Comparison of ENCODE assay signal across 1 cellular context in genomic region chr5:177306674-177307543, GRCh38.
A peak's percentile ranks its signal among the peaks of the same experiment; 100 is the strongest.
TF ChIP-seq lines count a peak whose summit lies in the region.

No MANE protein-coding gene starts in this region.

TF ChIP-seq in K562, 482 proteins besides CTCF, POLR2A, EP300 and RAD21:
- TF ChIP-seq RB1 (IDR thresholded peaks at IDR 0.05; ENCODE audit: low read depth) (0 out of 2 replicates have a peak, but pooled peaks have one; percentile 17), TSHZ1 (CRISPR knock-in tag; IDR thresholded peaks at IDR 0.05) (no peak), XRCC3 (IDR thresholded peaks at IDR 0.05) (no peak), SUPT5H (IDR thresholded peaks at IDR 0.05) (peak; percentile 73), CTCFL (IDR thresholded peaks at IDR 0.05; ENCODE audit: borderline replicate concordance, insufficient read depth, low read depth, low read length, poor library complexity, severe bottlenecking) (peak; percentile 1), MYC (IDR thresholded peaks at IDR 0.05; ENCODE audit: low read depth, low read length) (no peak), MYC (CRISPR knock-in tag; IDR thresholded peaks at IDR 0.05; ENCODE audit: borderline replicate concordance, low read depth) (peak; percentile 36; the same call in 1 of the 2 replicates), CBX1 (IDR thresholded peaks at IDR 0.05; ENCODE audit: low read depth) (0 out of 2 replicates have a peak, but pooled peaks have one; percentile 23), POLR2AphosphoS5 (IDR thresholded peaks at IDR 0.05; ENCODE audit: control insufficient read depth, insufficient read depth, low read depth, low read length) (peak; percentile 61; the same call in 1 of the 2 replicates), GATAD2B (IDR thresholded peaks at IDR 0.05; ENCODE audit: borderline replicate concordance) (no peak), USF1 (CRISPR knock-in tag; IDR thresholded peaks at IDR 0.05) (0 out of 2 replicates have a peak, but pooled peaks have one; percentile 7), TFAP4 (CRISPR knock-in tag; IDR thresholded peaks at IDR 0.05; ENCODE audit: borderline replicate concordance) (peak; percentile 19; the same call in 1 of the 2 replicates), ZMIZ1 (IDR thresholded peaks at IDR 0.05; ENCODE audit: low read depth in 2 of 2, low read length in 2 of 2) (no peak), HBP1 (CRISPR knock-in tag; IDR thresholded peaks at IDR 0.05) (peak; percentile 36; the same call in 1 of the 2 replicates), KDM5B (IDR thresholded peaks at IDR 0.05; ENCODE audit: insufficient replicate concordance, low read depth, low read length) (peak; percentile 12), POLR2B (IDR thresholded peaks at IDR 0.05; ENCODE audit: low read depth, partially characterized antibody) (peak; percentile 45), RBBP5 (IDR thresholded peaks at IDR 0.05; ENCODE audit: borderline replicate concordance, insufficient read depth, low read length, poor library complexity, severe bottlenecking) (no peak), HMGN3 (IDR thresholded peaks at IDR 0.05; ENCODE audit: borderline replicate concordance, extremely low read depth, insufficient read length, low read depth, low read length) (peak; percentile 8), MYNN (IDR thresholded peaks at IDR 0.05) (peak; percentile 27; the same call in 1 of the 2 replicates), MYNN (CRISPR knock-in tag; IDR thresholded peaks at IDR 0.05) (no peak)
